ENCODE assay signal across 8 cellular contexts in genomic region chr17:47949197-47949759, GRCh38. TPM values are rescaled to one million over a fixed set of nuclear protein-coding genes. Genes with fewer than 3 reads are reported as not detected.
DNase-seq lines count a peak whose midpoint lies in the region; ATAC-seq and TF ChIP-seq lines count a peak whose summit lies in the region.

No MANE protein-coding gene starts in this region.

- H3K4me1 ChIP-seq in lower lobe of right lung, result peaks cover 76% of the 10 kb centered on the region

- ATAC-seq in HG03457 (IDR thresholded peaks at IDR 0.05; ENCODE audit: unreplicated experiment), result peak; percentile 39
- peak; percentile 88 for ATAC-seq in lower lobe of right lung
- no peak for ATAC-seq in HG03469 (IDR thresholded peaks at IDR 0.05; ENCODE audit: unreplicated experiment)

- TF ChIP-seq CTCF in GM12865 (IDR thresholded peaks at IDR 0.05; ENCODE audit: insufficient read depth, low read depth, low read length, missing control alignments), result peak; percentile 94
- TF ChIP-seq CTCF in dorsolateral prefrontal cortex (IDR thresholded peaks at IDR 0.05 in 54 of 56, conservative IDR thresholded peaks at IDR 0.05 in 2 of 56; ENCODE audit: low read depth in 1 of 56, partially characterized antibody in 56 of 56), result peak; percentile 78 to 97 (median 91)
- peak; percentile 86 for TF ChIP-seq CTCF in lower lobe of right lung (IDR thresholded peaks at IDR 0.05)

- intact Hi-C loops in dorsolateral prefrontal cortex (cut with DNase I), result loop anchor here in 1 of 2 donors (2.0 kb wide), 1 partner anchor 70 kb away; no protein-coding TSS in a partner anchor
- intact Hi-C loops in lower lobe of right lung (cut with DNase I), result no loop called here

- peak overlapping the region in 46 of 59 donors; percentile 14 to 82 (median 54) for H3K27ac ChIP-seq in dorsolateral prefrontal cortex
- H3K27ac ChIP-seq in lower lobe of right lung, result peak overlapping the region; percentile 78

- H3K27me3 ChIP-seq in dorsolateral prefrontal cortex (no peaks in the 10 kb centered on the region), lower lobe of right lung (ENCODE audit: low read depth) (no peaks in the 10 kb centered on the region)

- peak; percentile 91 for DNase-seq in GM12865 (ENCODE audit: low read depth)
- DNase-seq in NCI-H526 treated with DMSO at 0.1 percent for 48 hours (lab: John Stamatoyannopoulos, UW), result peak; percentile 72
- DNase-seq in activated CD4-positive, alpha-beta T cell treated with anti-CD3 and anti-CD28 coated beads, Interleukin-2, amount 50 U/mL, for 48 hours, result peak; percentile 89 to 91
- DNase-seq in dorsolateral prefrontal cortex, result peak; percentile 78 to 90 (median 83)
- peak; percentile 94 for DNase-seq in lower lobe of right lung
- peak; percentile 69 to 79 for DNase-seq in stimulated activated CD4-positive, alpha-beta T cell treated with anti-CD3 and anti-CD28 coated beads, Interleukin-4, amount 100 ng/mL, for 4 hours

- no peaks in the 10 kb centered on the region for H3K9me3 ChIP-seq in lower lobe of right lung

- H3K4me3 ChIP-seq in GM12865 (ENCODE audit: low read depth, low read length) (peak overlapping the region; percentile 13; the same call in 1 of the 2 replicates), dorsolateral prefrontal cortex (peak overlapping the region in 57 of 59 donors; percentile 9 to 62 (median 41)), lower lobe of right lung (peak overlapping the region; percentile 45)

- peaks cover 38% of the 10 kb centered on the region for H3K36me3 ChIP-seq in lower lobe of right lung

RNA-seq across cellular contexts. Expression of gene PNPO, which starts 7.9 kb away (rescaled TPM):
- total RNA-seq in dorsolateral prefrontal cortex, result 10 to 100 TPM; 30.2 to 62.6 (median 43.4) TPM
- 29.2 TPM for total RNA-seq in lower lobe of right lung

RNA-seq across cellular contexts. Expression of gene PRR15L, which starts 8.4 kb away (rescaled TPM):
- under 1 TPM in 1 of 120 experiments, not detected in 119; 0.33 TPM for total RNA-seq in dorsolateral prefrontal cortex
- 48.1 TPM for total RNA-seq in lower lobe of right lung

RNA-seq across cellular contexts. Expression of gene CDK5RAP3, which starts 21.6 kb away (rescaled TPM):
- total RNA-seq in dorsolateral prefrontal cortex, result 100 to 1,000 TPM in 119 of 120 experiments, 10 to 100 TPM in 1; 99.4 to 256 (median 180) TPM
- 161 TPM for total RNA-seq in lower lobe of right lung

RNA-seq across cellular contexts. Expression of gene SP2, which starts 53.2 kb away (rescaled TPM):
- total RNA-seq in dorsolateral prefrontal cortex, result 10 to 100 TPM; 11.5 to 27.4 (median 17.6) TPM
- 19.4 TPM for total RNA-seq in lower lobe of right lung

Comparison
In these comparisons a context has a peak if more than half of its experiments do, and no peak if none do; other contexts are left out.
1. RNA of gene PRR15L, which starts 8.4 kb away (total RNA-seq): 48.1 TPM in lower lobe of right lung (single experiment); 0.33 TPM in dorsolateral prefrontal cortex; every median in the first group is over 10 times any median in the second.
2. Peak in every context shown above with its lines, with median percentiles within 50 percentile points of each other: DNase-seq, H3K4me3 ChIP-seq and CTCF ChIP-seq.